23 cellular contexts compared by ENCODE assay signal in the genomic region with DNA sequence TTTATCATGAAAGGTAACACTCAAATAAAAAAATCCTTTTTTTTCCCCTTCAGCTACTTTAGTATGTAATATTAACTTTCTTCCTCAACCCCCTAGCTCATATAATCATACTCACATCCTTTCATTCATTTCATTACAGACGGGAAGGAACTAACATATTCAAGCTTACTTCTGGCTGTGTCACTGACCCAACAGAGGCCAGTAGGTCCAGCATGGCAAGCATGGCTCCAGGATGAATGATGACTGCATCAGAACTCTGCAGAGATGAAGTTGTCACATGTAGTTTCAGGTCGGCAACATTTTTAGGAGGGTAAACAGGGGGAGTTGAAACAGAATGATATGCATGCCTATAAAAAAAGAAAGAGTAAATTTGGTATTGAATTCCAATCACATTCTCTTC.
DNase-seq lines count a peak whose midpoint lies in the region; ATAC-seq, FAIRE-seq and TF ChIP-seq lines count a peak whose summit lies in the region.
"Had no signal": no experiment of that assay in that cellular context is flagged by ENCODE, and none has a peak within 500 bp of the region (broad histone marks: within the 10 kb centered on the region; RNA-seq: fewer than 3 reads in every experiment).

No MANE protein-coding gene starts in this region.

- CTCF ChIA-PET in PC-3 (lab: Charles Lee) (no interaction called here), endothelial cell of umbilical vein (lab: Charles Lee) (interaction anchor here (0.7 to 2.6 kb wide), 5 partner anchors 19 to 163 kb away, joined by 3 to 8 read pairs (median 3); a partner anchor contains a TSS)

- H3K79me2 ChIP-seq in PC-3 (ENCODE audit: low read length) (no peaks in the 10 kb centered on the region), endothelial cell of umbilical vein (ENCODE audit: control insufficient read depth, insufficient read depth, low read length) (peaks cover 6% of the 10 kb centered on the region)

- no peak overlapping the region for H3K18ac ChIP-seq in neuronal stem cell (ENCODE audit: low read length)

- H3K9me3 Mint-ChIP-seq in brain: no peaks in the 10 kb centered on the region
- H3K9me3 Mint-ChIP-seq: CD8-positive, alpha-beta T cell had no signal

- H3K36me3 ChIP-seq in PC-3 (ENCODE audit: low read depth, low read length) (peaks cover 5% of the 10 kb centered on the region; the same call in 1 of the 2 replicates), endothelial cell of umbilical vein (ENCODE audit: control insufficient read depth in 2 of 2, extremely low read depth in 1 of 2, insufficient read depth in 2 of 2, low read length in 2 of 2) (no peaks in the 10 kb centered on the region), neuronal stem cell (replicated peaks in 1 of 2; ENCODE audit: control insufficient read depth in 2 of 2, insufficient read depth in 2 of 2, low read length in 2 of 2) (peaks cover 2 to 62% of the 10 kb centered on the region in 2 donors)

- no peaks in the 10 kb centered on the region for H3F3A ChIP-seq in PC-3 (ENCODE audit: low read length, unreplicated experiment)

- peaks cover 22% of the 10 kb centered on the region for H3K4me1 Mint-ChIP-seq in brain
- H3K4me1 Mint-ChIP-seq: B cell; CD4-positive, CD25-positive, alpha-beta regulatory T cell had no signal

- no peak overlapping the region for H2BK5ac ChIP-seq in neuronal stem cell (ENCODE audit: low read length)

- no peak overlapping the region for H3K4me3 Mint-ChIP-seq in brain
- H3K4me3 Mint-ChIP-seq: B cell; CD8-positive, alpha-beta T cell had no signal

- no peaks in the 10 kb centered on the region for H3K27me3 Mint-ChIP-seq in brain
- H3K27me3 Mint-ChIP-seq: B cell had no signal

- no peak for ATAC-seq in PC-3
- ATAC-seq: CD8-positive, alpha-beta T cell had no signal

- no peak overlapping the region for H2BK15ac ChIP-seq in neuronal stem cell (ENCODE audit: low read length)

- H3K9me2 ChIP-seq in PC-3 (replicated peaks; ENCODE audit: low read length): no peaks in the 10 kb centered on the region

- H2BK12ac ChIP-seq in neuronal stem cell (ENCODE audit: low read length): no peak overlapping the region

- FAIRE-seq in endothelial cell of umbilical vein (lab: Jason Lieb, UNC): peak; percentile 56
- FAIRE-seq in GM12891 (lab: Jason Lieb, UNC): no peak
- FAIRE-seq: A204.1, G401.6, GM19239, H1 had no signal

- H3K27ac Mint-ChIP-seq in brain: peak overlapping the region in 3 of 5 experiments; percentile 67 to 89 (median 82)
- H3K27ac Mint-ChIP-seq: B cell; CD4-positive, CD25-positive, alpha-beta regulatory T cell; CD8-positive, alpha-beta T cell had no signal

- intact Hi-C loops in PC-3 (cut with micrococcal nuclease): loop anchor here (5.0 kb wide), 1 partner anchor 164 kb away; a partner anchor contains a TSS
- intact Hi-C loops in endothelial cell of umbilical vein (cut with micrococcal nuclease): loop anchor here (1.0 kb wide), 1 partner anchor 9 kb away; no protein-coding TSS in a partner anchor

- TF ChIP-seq POLR2A in endothelial cell of umbilical vein (IDR thresholded peaks at IDR 0.05; ENCODE audit: low read depth, low read length) (no peak), GM12891 (IDR thresholded peaks at IDR 0.05; ENCODE audit: low read depth, low read length) (no peak)

- H2AFZ ChIP-seq in PC-3 (ENCODE audit: low read length) (no peak overlapping the region), endothelial cell of umbilical vein (ENCODE audit: low read depth, low read length) (no peak overlapping the region), neuronal stem cell (ENCODE audit: low read length) (no peak overlapping the region)
- H2AFZ ChIP-seq: GM23248 had no signal

- no peak overlapping the region for H4K8ac ChIP-seq in neuronal stem cell (ENCODE audit: low read depth, low read length)

- peak overlapping the region; percentile 12; the same call in 1 of the 2 replicates for H3K9ac ChIP-seq in PC-3 (ENCODE audit: low read length)
- no peak overlapping the region for H3K9ac ChIP-seq in endothelial cell of umbilical vein (replicated peaks; ENCODE audit: extremely low read depth, insufficient read depth, low read length)
- no peak overlapping the region for H3K9ac ChIP-seq in neuronal stem cell (ENCODE audit: low read depth, low read length, poor library complexity)
- H3K9ac ChIP-seq: BLaER1, GM23248 had no signal

- H3K23ac ChIP-seq in neuronal stem cell (ENCODE audit: low read depth, low read length, poor library complexity): no peak overlapping the region

- TF ChIP-seq CTCF in PC-3 (conservative IDR thresholded peaks at IDR 0.05; ENCODE audit: low read depth, low read length): no peak
- TF ChIP-seq CTCF in brain (conservative IDR thresholded peaks at IDR 0.05): no peak
- TF ChIP-seq CTCF in endothelial cell of umbilical vein (IDR thresholded peaks at IDR 0.05; ENCODE audit: extremely low read depth in 1 of 2, insufficient read depth in 1 of 2, low read depth in 1 of 2, low read length in 2 of 2): no peak

- no CpG with 5 or more reads among the region's 2 CpGs for WGBS in neuronal stem cell (ENCODE audit: extremely low coverage in 2 of 2, insufficient read length in 2 of 2, insufficient replicate concordance in 1 of 2), 2 donors

- peaks cover 51% of the 10 kb centered on the region for H3K36me3 Mint-ChIP-seq in brain
- H3K36me3 Mint-ChIP-seq: CD4-positive, CD25-positive, alpha-beta regulatory T cell; CD8-positive, alpha-beta T cell had no signal

- no peak overlapping the region for H2AK5ac ChIP-seq in neuronal stem cell (ENCODE audit: low read depth, low read length)

- no peak overlapping the region for H3K14ac ChIP-seq in neuronal stem cell (ENCODE audit: low read length)

- no peak overlapping the region for H2BK120ac ChIP-seq in neuronal stem cell (ENCODE audit: low read depth, low read length)

- dilution Hi-C loops in endothelial cell of umbilical vein (cut with MboI; ENCODE audit: extremely low pct_ligation_motif_present, low sequenced_read_pairs): no loop called here

- no peaks in the 10 kb centered on the region for H3K79me1 ChIP-seq in neuronal stem cell (ENCODE audit: low read depth, low read length)

- H3K27me3 ChIP-seq in PC-3 (ENCODE audit: low read length) (no peaks in the 10 kb centered on the region), endothelial cell of umbilical vein (ENCODE audit: control insufficient read depth in 2 of 2, insufficient read depth in 2 of 2, low read length in 2 of 2) (no peaks in the 10 kb centered on the region), neuronal stem cell (ENCODE audit: control insufficient read depth in 3 of 3, insufficient read depth in 3 of 3, low read depth in 1 of 3, low read length in 3 of 3) (no peaks in the 10 kb centered on the region)
- H3K27me3 ChIP-seq: BLaER1 had no signal

- peak overlapping the region; percentile 72 for H3K27ac ChIP-seq in PC-3 (ENCODE audit: low read length)
- peak overlapping the region; percentile 25 for H3K27ac ChIP-seq in endothelial cell of umbilical vein (ENCODE audit: insufficient read depth, low read depth, low read length)
- H3K27ac ChIP-seq in neuronal stem cell (replicated peaks; ENCODE audit: low read length): peak overlapping the region; percentile 30
- H3K27ac ChIP-seq: 22Rv1, BLaER1, C4-2B had no signal

- BruUV-seq in PC-3 (replicated peaks; lab: Mats Ljungman, UMichigan) (no TSS peak), endothelial cell of umbilical vein (replicated peaks; lab: Mats Ljungman, UMichigan) (no TSS peak)

- H3K4me1 ChIP-seq in PC-3 (ENCODE audit: insufficient read depth, low read length) (peaks cover 33% of the 10 kb centered on the region), endothelial cell of umbilical vein (ENCODE audit: control insufficient read depth, extremely low read depth, insufficient read depth, low read length) (peaks cover 50% of the 10 kb centered on the region), neuronal stem cell (ENCODE audit: control insufficient read depth in 2 of 2, insufficient read depth in 1 of 2, low read depth in 1 of 2, low read length in 2 of 2) (no peaks in the 10 kb centered on the region)
- H3K4me1 ChIP-seq: BLaER1, Caco-2 had no signal

- POLR2A ChIA-PET in PC-3 (lab: Charles Lee; ENCODE audit: unreplicated experiment): no interaction called here
- POLR2A ChIA-PET in endothelial cell of umbilical vein (lab: Charles Lee): no interaction called here

- no peak for DNase-seq in PC-3
- peak; percentile 68 for DNase-seq in endothelial cell of umbilical vein (ENCODE audit: low read depth, low spot score)
- DNase-seq in neuronal stem cell (ENCODE audit: low spot score): no peak
- DNase-seq in stimulated activated CD4-positive, alpha-beta T cell treated with anti-CD3 and anti-CD28 coated beads, Interleukin-2, amount 100 ng/mL, for 48 hours: no peak
- DNase-seq in GM12891 (ENCODE audit: insufficient read length, low spot score): no peak
- DNase-seq in amniotic stem cell (lab: John Stamatoyannopoulos, UW): no peak
- DNase-seq in SKM-1 (lab: John Stamatoyannopoulos, UW; ENCODE audit: unreplicated experiment): no peak
- DNase-seq: Caco-2; CD4-positive, CD25-positive, alpha-beta regulatory T cell; CD8-positive, alpha-beta T cell; DMS153; DND-41; H7 had no signal

- H3K9me1 ChIP-seq in endothelial cell of umbilical vein (replicated peaks; ENCODE audit: control insufficient read depth, extremely low read depth, insufficient read depth, low read length): no peaks in the 10 kb centered on the region

- H4K20me1 ChIP-seq in PC-3 (ENCODE audit: low read length) (0 out of 2 replicates have a peak, but pooled peaks cover 9% of the 10 kb centered on the region), endothelial cell of umbilical vein (replicated peaks; ENCODE audit: control insufficient read depth, extremely low read depth, insufficient read depth, low read length) (no peaks in the 10 kb centered on the region)
- H4K20me1 ChIP-seq: BLaER1 had no signal

- H4K91ac ChIP-seq in neuronal stem cell (ENCODE audit: low read depth, low read length, poor library complexity): no peak overlapping the region

- H3K4me2 ChIP-seq in PC-3 (ENCODE audit: low read length): peak overlapping the region; percentile 70
- peak overlapping the region; percentile 59 for H3K4me2 ChIP-seq in endothelial cell of umbilical vein (ENCODE audit: insufficient read depth, low read length)
- H3K4me2 ChIP-seq in neuronal stem cell (ENCODE audit: insufficient read depth, low read length, poor library complexity, severe bottlenecking): no peak overlapping the region
- H3K4me2 ChIP-seq: BLaER1 had no signal

- H3K4ac ChIP-seq in neuronal stem cell (ENCODE audit: low read length): no peak overlapping the region

- no peaks in the 10 kb centered on the region for H3K9me3 ChIP-seq in PC-3 (ENCODE audit: low read length)
- H3K9me3 ChIP-seq in endothelial cell of umbilical vein (replicated peaks; ENCODE audit: control insufficient read depth, insufficient read depth, low read length): no peaks in the 10 kb centered on the region
- H3K9me3 ChIP-seq in neuronal stem cell (replicated peaks in 1 of 2; ENCODE audit: control insufficient read depth in 2 of 2, insufficient read depth in 1 of 2, low read depth in 1 of 2, low read length in 2 of 2): no peaks in the 10 kb centered on the region
- H3K9me3 ChIP-seq: BLaER1, Caco-2 had no signal

- no peak overlapping the region for H3K4me3 ChIP-seq in PC-3 (ENCODE audit: low read length)
- no peak overlapping the region for H3K4me3 ChIP-seq in endothelial cell of umbilical vein (replicated peaks in 1 of 3; ENCODE audit: insufficient read depth in 1 of 3, low read depth in 1 of 3, low read length in 3 of 3)
- H3K4me3 ChIP-seq in neuronal stem cell (ENCODE audit: low read length in 2 of 2): no peak overlapping the region
- H3K4me3 ChIP-seq: BLaER1 had no signal

TF ChIP-seq in GM12891, 5 proteins besides CTCF, POLR2A, EP300 and RAD21:
- no peak for TF ChIP-seq SPI1 (IDR thresholded peaks at IDR 0.05; ENCODE audit: low read depth, low read length)
